In the genomic region with DNA sequence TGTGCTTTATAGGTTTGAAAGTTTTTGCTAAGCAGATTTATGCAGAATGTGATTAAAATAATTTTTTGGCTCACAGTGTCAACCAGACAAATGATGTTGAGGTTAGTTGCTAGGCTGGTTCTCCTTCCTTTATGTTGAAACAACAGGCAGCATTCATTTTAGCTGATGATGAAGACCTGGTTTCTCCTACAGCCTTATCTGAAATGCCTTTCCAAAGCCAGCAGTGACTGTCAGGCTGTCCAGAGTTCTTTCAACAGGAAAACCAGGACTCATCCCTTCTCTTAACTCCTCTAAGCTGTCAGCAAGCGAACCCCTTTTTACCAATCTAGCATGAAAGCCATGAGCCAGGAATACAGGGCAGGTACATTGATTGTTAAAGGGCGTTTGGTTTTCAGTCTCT, we compare ENCODE assay signal across 16 cellular contexts.
DNase-seq lines count a peak whose midpoint lies in the region; ATAC-seq and TF ChIP-seq lines count a peak whose summit lies in the region.
"Had no signal": no experiment of that assay in that cellular context is flagged by ENCODE, and none has a peak within 500 bp of the region (broad histone marks: within the 10 kb centered on the region; RNA-seq: fewer than 3 reads in every experiment).

No MANE protein-coding gene starts in this region.

- TF ChIP-seq CTCF in Calu3 (IDR thresholded peaks at IDR 0.05; ENCODE audit: unreplicated experiment) (no peak), brain (conservative IDR thresholded peaks at IDR 0.05) (no peak), MCF 10A (IDR thresholded peaks at IDR 0.05; ENCODE audit: unreplicated experiment) (no peak)

- BruUV-seq in Calu3 (replicated peaks; lab: Mats Ljungman, UMichigan): no TSS peak
- BruUV-seq in MCF 10A (replicated peaks; lab: Mats Ljungman, UMichigan): no TSS peak

- H3K27ac ChIP-seq in CD4-positive, CD25-positive, alpha-beta regulatory T cell (ENCODE audit: insufficient read depth, low read length, poor library complexity, severe bottlenecking): no peak overlapping the region
- no peak overlapping the region for H3K27ac ChIP-seq in naive thymus-derived CD4-positive, alpha-beta T cell (ENCODE audit: low read depth, low read length)

- H3K36me3 Mint-ChIP-seq in CD4-positive, CD25-positive, alpha-beta regulatory T cell: peaks cover 8% of the 10 kb centered on the region
- H3K36me3 Mint-ChIP-seq in Calu3 (ENCODE audit: insufficient read depth, unreplicated experiment) (peaks cover 5% of the 10 kb centered on the region), brain (peaks cover 53% of the 10 kb centered on the region), MCF 10A (ENCODE audit: insufficient read depth, unreplicated experiment) (peaks cover 5% of the 10 kb centered on the region)
- H3K36me3 Mint-ChIP-seq in naive thymus-derived CD4-positive, alpha-beta T cell: peaks cover 4 to 34% (median 22%) of the 10 kb centered on the region in 5 donors
- peaks cover 12% of the 10 kb centered on the region for H3K36me3 Mint-ChIP-seq in activated naive CD4-positive, alpha-beta T cell treated with anti-CD3 and anti-CD28 coated beads, Interleukin-2, amount 10 ng/mL, durations not matched to agents 7 days and 5 days
- H3K36me3 Mint-ChIP-seq in activated CD4-positive, alpha-beta T cell treated with anti-CD3 and anti-CD28 coated beads for 36 hours (ENCODE audit: low read depth): peaks cover 14% of the 10 kb centered on the region

- H3K36me3 ChIP-seq in CD4-positive, CD25-positive, alpha-beta regulatory T cell (ENCODE audit: control insufficient read depth, insufficient read depth, low read length): no peaks in the 10 kb centered on the region
- no peaks in the 10 kb centered on the region for H3K36me3 ChIP-seq in naive thymus-derived CD4-positive, alpha-beta T cell (ENCODE audit: control insufficient read depth in 2 of 3, insufficient read depth in 3 of 3, low read length in 3 of 3)

- H3K4me1 Mint-ChIP-seq in CD4-positive, CD25-positive, alpha-beta regulatory T cell: peaks cover 10 to 28% (median 19%) of the 10 kb centered on the region in 4 donors
- peaks cover 7% of the 10 kb centered on the region for H3K4me1 Mint-ChIP-seq in Calu3 (ENCODE audit: low read depth, unreplicated experiment)
- peaks cover 30% of the 10 kb centered on the region for H3K4me1 Mint-ChIP-seq in brain
- H3K4me1 Mint-ChIP-seq in naive thymus-derived CD4-positive, alpha-beta T cell: peaks cover 32 to 79% (median 74%) of the 10 kb centered on the region in 7 donors
- peaks cover 2% of the 10 kb centered on the region for H3K4me1 Mint-ChIP-seq in activated naive CD4-positive, alpha-beta T cell treated with anti-CD3 and anti-CD28 coated beads, Interleukin-2, amount 10 ng/mL, durations not matched to agents 7 days and 5 days
- peaks cover 51% of the 10 kb centered on the region for H3K4me1 Mint-ChIP-seq in activated CD4-positive, alpha-beta T cell treated with anti-CD3 and anti-CD28 coated beads for 36 hours
- H3K4me1 Mint-ChIP-seq in MCF 10A (ENCODE audit: insufficient read depth, unreplicated experiment): peaks cover 3% of the 10 kb centered on the region

- H3K4me3 Mint-ChIP-seq in CD4-positive, CD25-positive, alpha-beta regulatory T cell: no peak overlapping the region
- no peak overlapping the region for H3K4me3 Mint-ChIP-seq in Calu3 (ENCODE audit: low read depth, unreplicated experiment)
- H3K4me3 Mint-ChIP-seq in brain: no peak overlapping the region
- H3K4me3 Mint-ChIP-seq in naive thymus-derived CD4-positive, alpha-beta T cell: peak overlapping the region in 2 of 10 donors; percentile 4 to 34
- no peak overlapping the region for H3K4me3 Mint-ChIP-seq in activated naive CD4-positive, alpha-beta T cell treated with anti-CD3 and anti-CD28 coated beads, Interleukin-2, amount 10 ng/mL, durations not matched to agents 7 days and 5 days
- H3K4me3 Mint-ChIP-seq in activated CD4-positive, alpha-beta T cell treated with anti-CD3 and anti-CD28 coated beads for 36 hours: no peak overlapping the region
- H3K4me3 Mint-ChIP-seq in MCF 10A (ENCODE audit: unreplicated experiment): no peak overlapping the region
- H3K4me3 Mint-ChIP-seq: CD8-positive, alpha-beta memory T cell had no signal

- no peaks in the 10 kb centered on the region for H3K4me1 ChIP-seq in CD4-positive, CD25-positive, alpha-beta regulatory T cell (ENCODE audit: control insufficient read depth, insufficient read depth, low read length, poor library complexity, severe bottlenecking)
- H3K4me1 ChIP-seq in naive thymus-derived CD4-positive, alpha-beta T cell (ENCODE audit: control insufficient read depth in 2 of 2, insufficient read depth in 2 of 2, low read length in 2 of 2): peaks cover 0 to 8% of the 10 kb centered on the region in 2 donors

- no peaks in the 10 kb centered on the region for H3K27me3 ChIP-seq in CD4-positive, CD25-positive, alpha-beta regulatory T cell (ENCODE audit: control insufficient read depth, insufficient read depth, low read length)
- H3K27me3 ChIP-seq in naive thymus-derived CD4-positive, alpha-beta T cell (ENCODE audit: control insufficient read depth in 2 of 2, insufficient read depth in 2 of 2, low read length in 2 of 2): no peaks in the 10 kb centered on the region

- CTCF ChIA-PET in Calu3 (lab: Charles Lee) (no interaction called here), MCF 10A (lab: Yijun Ruan, JAX) (no interaction called here)
- CTCF ChIA-PET in naive thymus-derived CD4-positive, alpha-beta T cell (lab: Charles Lee): no interaction called here
- CTCF ChIA-PET in activated naive CD4-positive, alpha-beta T cell treated with anti-CD3 and anti-CD28 coated beads, Interleukin-2, amount 10 ng/mL, durations not matched to agents 7 days and 5 days (lab: Charles Lee): no interaction called here
- CTCF ChIA-PET in activated CD4-positive, alpha-beta T cell treated with anti-CD3 and anti-CD28 coated beads for 36 hours (lab: Charles Lee): no interaction called here

- no peak overlapping the region for H3K4me3 ChIP-seq in CD4-positive, CD25-positive, alpha-beta regulatory T cell (ENCODE audit: low read depth, low read length)
- H3K4me3 ChIP-seq in naive thymus-derived CD4-positive, alpha-beta T cell (ENCODE audit: low read length): no peak overlapping the region

- no peaks in the 10 kb centered on the region for H3K9me3 Mint-ChIP-seq in CD4-positive, CD25-positive, alpha-beta regulatory T cell
- H3K9me3 Mint-ChIP-seq in Calu3 (ENCODE audit: low read depth, unreplicated experiment): peaks cover 2% of the 10 kb centered on the region
- H3K9me3 Mint-ChIP-seq in brain: peaks cover 0 to 12% (median 3%) of the 10 kb centered on the region in 5 experiments
- H3K9me3 Mint-ChIP-seq in naive thymus-derived CD4-positive, alpha-beta T cell: peaks cover 0 to 5% (median 0%) of the 10 kb centered on the region in 11 donors
- no peaks in the 10 kb centered on the region for H3K9me3 Mint-ChIP-seq in activated naive CD4-positive, alpha-beta T cell treated with anti-CD3 and anti-CD28 coated beads, Interleukin-2, amount 10 ng/mL, durations not matched to agents 7 days and 5 days
- peaks cover 3% of the 10 kb centered on the region for H3K9me3 Mint-ChIP-seq in activated CD4-positive, alpha-beta T cell treated with anti-CD3 and anti-CD28 coated beads for 36 hours (ENCODE audit: low read depth)
- H3K9me3 Mint-ChIP-seq in MCF 10A (ENCODE audit: unreplicated experiment): peaks cover 4% of the 10 kb centered on the region
- H3K9me3 Mint-ChIP-seq: CD8-positive, alpha-beta memory T cell had no signal

- ATAC-seq in CD4-positive, CD25-positive, alpha-beta regulatory T cell (ENCODE audit: low read depth in 2 of 2): no peak
- ATAC-seq in naive thymus-derived CD4-positive, alpha-beta T cell: no peak
- no peak for ATAC-seq in activated CD4-positive, alpha-beta T cell treated with anti-CD3 and anti-CD28 coated beads for 36 hours

- intact Hi-C loops in Calu3 (cut with micrococcal nuclease; ENCODE audit: unreplicated experiment) (no loop called here), MCF 10A (cut with micrococcal nuclease) (no loop called here)
- intact Hi-C loops in naive thymus-derived CD4-positive, alpha-beta T cell (cut with micrococcal nuclease): no loop called here
- intact Hi-C loops in activated CD4-positive, alpha-beta T cell treated with anti-CD3 and anti-CD28 coated beads for 36 hours (cut with DNase I, micrococcal nuclease): no loop called here

- H3K9me3 ChIP-seq in CD4-positive, CD25-positive, alpha-beta regulatory T cell (ENCODE audit: control insufficient read depth in 2 of 2, low read length in 2 of 2): no peaks in the 10 kb centered on the region
- H3K9me3 ChIP-seq in naive thymus-derived CD4-positive, alpha-beta T cell (ENCODE audit: control insufficient read depth in 2 of 3, low read length in 3 of 3): no peaks in the 10 kb centered on the region

- H3K27ac Mint-ChIP-seq in CD4-positive, CD25-positive, alpha-beta regulatory T cell: peak overlapping the region; percentile 7 to 56 (median 53)
- H3K27ac Mint-ChIP-seq in Calu3 (ENCODE audit: unreplicated experiment): peak overlapping the region; percentile 53
- peak overlapping the region in 3 of 5 experiments; percentile 5 to 79 (median 54) for H3K27ac Mint-ChIP-seq in brain
- peak overlapping the region in 7 of 9 donors; percentile 7 to 84 (median 21) for H3K27ac Mint-ChIP-seq in naive thymus-derived CD4-positive, alpha-beta T cell
- H3K27ac Mint-ChIP-seq in activated naive CD4-positive, alpha-beta T cell treated with anti-CD3 and anti-CD28 coated beads, Interleukin-2, amount 10 ng/mL, durations not matched to agents 7 days and 5 days: no peak overlapping the region
- H3K27ac Mint-ChIP-seq in activated CD4-positive, alpha-beta T cell treated with anti-CD3 and anti-CD28 coated beads for 36 hours: no peak overlapping the region
- no peak overlapping the region for H3K27ac Mint-ChIP-seq in MCF 10A (ENCODE audit: low read depth, unreplicated experiment)

- DNase-seq in CD4-positive, CD25-positive, alpha-beta regulatory T cell: no peak
- DNase-seq in Calu3: no peak
- DNase-seq in naive thymus-derived CD4-positive, alpha-beta T cell: no peak
- no peak for DNase-seq in DMS53 (lab: John Stamatoyannopoulos, UW)
- no peak for DNase-seq in activated naive CD4-positive, alpha-beta T cell treated with anti-CD3 and anti-CD28 coated beads, Interleukin-2, amount 10 ng/mL, durations not matched to agents 7 days and 5 days
- DNase-seq in activated CD4-positive, alpha-beta T cell treated with anti-CD3 and anti-CD28 coated beads for 36 hours: no peak
- no peak for DNase-seq in MCF 10A (ENCODE audit: unreplicated experiment)
- DNase-seq: ACHN; CD8-positive, alpha-beta memory T cell; MM.1S; NCI-H1105; NCI-H187; NCI-H446 treated with DMSO at 0.1 percent for 48 hours; NCI-H774; SHP77 had no signal

- POLR2A ChIA-PET in naive thymus-derived CD4-positive, alpha-beta T cell (lab: Charles Lee): interaction anchor here (0.6 kb wide), 1 partner anchor 114 kb away, joined by 4 read pairs; no protein-coding TSS in a partner anchor
- POLR2A ChIA-PET in activated CD4-positive, alpha-beta T cell treated with anti-CD3 and anti-CD28 coated beads for 36 hours (lab: Charles Lee): no interaction called here
- POLR2A ChIA-PET in MCF 10A (lab: Yijun Ruan, JAX): no interaction called here

- H3K27me3 Mint-ChIP-seq in CD4-positive, CD25-positive, alpha-beta regulatory T cell: no peaks in the 10 kb centered on the region
- H3K27me3 Mint-ChIP-seq in Calu3 (ENCODE audit: unreplicated experiment) (no peaks in the 10 kb centered on the region), brain (no peaks in the 10 kb centered on the region), MCF 10A (ENCODE audit: insufficient read depth, unreplicated experiment) (no peaks in the 10 kb centered on the region)
- no peaks in the 10 kb centered on the region for H3K27me3 Mint-ChIP-seq in naive thymus-derived CD4-positive, alpha-beta T cell
- H3K27me3 Mint-ChIP-seq in activated naive CD4-positive, alpha-beta T cell treated with anti-CD3 and anti-CD28 coated beads, Interleukin-2, amount 10 ng/mL, durations not matched to agents 7 days and 5 days: no peaks in the 10 kb centered on the region
- no peaks in the 10 kb centered on the region for H3K27me3 Mint-ChIP-seq in activated CD4-positive, alpha-beta T cell treated with anti-CD3 and anti-CD28 coated beads for 36 hours
- H3K27me3 Mint-ChIP-seq: CD8-positive, alpha-beta memory T cell had no signal

Comparison
In these comparisons a context has a peak if more than half of its experiments do, and no peak if none do; other contexts are left out.
1. H3K27ac Mint-ChIP-seq: peak in CD4-positive, CD25-positive, alpha-beta regulatory T cell (3 of 3), Calu3 (single experiment), brain (3 of 5) and naive thymus-derived CD4-positive, alpha-beta T cell (7 of 9); none in activated naive CD4-positive, alpha-beta T cell treated with anti-CD3 and anti-CD28 coated beads, Interleukin-2, amount 10 ng/mL, durations not matched to agents 7 days and 5 days (single experiment), activated CD4-positive, alpha-beta T cell treated with anti-CD3 and anti-CD28 coated beads for 36 hours (single experiment) and MCF 10A (single experiment).